ENCODE assay signal across 8 cellular contexts in the genomic region with DNA sequence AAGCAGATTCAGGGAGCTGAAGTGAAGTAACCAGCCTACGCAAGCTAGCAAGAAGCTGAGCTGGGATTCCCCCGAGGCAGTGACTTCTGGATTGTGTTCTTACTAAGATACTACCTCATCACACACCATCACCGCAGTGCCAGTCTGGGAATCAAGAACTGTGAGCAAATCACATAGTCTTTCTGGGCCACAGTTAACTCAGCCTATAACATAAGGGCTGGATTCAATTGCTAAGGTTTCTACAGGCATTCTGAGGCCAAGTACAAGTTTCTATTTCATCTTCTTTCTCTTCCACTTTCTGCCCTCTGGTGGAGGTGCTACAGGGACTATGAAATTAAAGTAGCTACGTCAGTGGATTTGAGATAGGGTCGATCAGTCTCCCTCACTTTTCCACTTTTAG. TPM values are rescaled to one million over a fixed set of nuclear protein-coding genes. Genes with fewer than 3 reads are reported as not detected.
A peak's percentile ranks its signal among the peaks of the same experiment; 100 is the strongest.
DNase-seq lines count a peak whose midpoint lies in the region; ATAC-seq and TF ChIP-seq lines count a peak whose summit lies in the region.

No MANE protein-coding gene starts in this region.

- H3K4me3 Mint-ChIP-seq in chondrocyte (ENCODE audit: unreplicated experiment), result no peak overlapping the region
- H3K4me3 Mint-ChIP-seq in immature natural killer cell, result peak overlapping the region in 1 of 5 donors; percentile 30

- H3K4me3 ChIP-seq in NB4 (ENCODE audit: low read depth, low read length) (no peak overlapping the region), psoas muscle (no peak overlapping the region)

- peaks cover 0 to 24% (median 6%) of the 10 kb centered on the region in 3 donors for H3K27me3 ChIP-seq in psoas muscle (ENCODE audit: insufficient read depth in 3 of 3, low read length in 2 of 3)

- peaks cover 26% of the 10 kb centered on the region for H3K4me1 Mint-ChIP-seq in chondrocyte (ENCODE audit: low read depth)
- peaks cover 25 to 29% of the 10 kb centered on the region in 2 donors for H3K4me1 Mint-ChIP-seq in immature natural killer cell

- no peak for ATAC-seq in psoas muscle

- TF ChIP-seq CTCF in NB4 (IDR thresholded peaks at IDR 0.05; ENCODE audit: low read depth, low read length), result peak; percentile 27
- peak; percentile 72 for TF ChIP-seq CTCF in chondrocyte (IDR thresholded peaks at IDR 0.05)
- TF ChIP-seq CTCF in psoas muscle (IDR thresholded peaks at IDR 0.05), result peak; percentile 14

- peaks cover 9% of the 10 kb centered on the region for H3K36me3 Mint-ChIP-seq in chondrocyte (ENCODE audit: low read depth)
- peaks cover 10 to 16% (median 12%) of the 10 kb centered on the region in 3 donors for H3K36me3 Mint-ChIP-seq in immature natural killer cell

- H3K27me3 Mint-ChIP-seq in chondrocyte (ENCODE audit: low read depth) (no peaks in the 10 kb centered on the region), immature natural killer cell (ENCODE audit: low read depth in 3 of 3) (peaks cover 0 to 2% (median 2%) of the 10 kb centered on the region in 3 donors)

- no peaks in the 10 kb centered on the region for H3K9me3 Mint-ChIP-seq in chondrocyte (ENCODE audit: low read depth)
- no peaks in the 10 kb centered on the region for H3K9me3 Mint-ChIP-seq in immature natural killer cell

- POLR2A ChIA-PET in HEK293T (lab: Yijun Ruan, JAX), result no interaction called here

- no peaks in the 10 kb centered on the region for H3K9me3 ChIP-seq in psoas muscle

- WGBS in psoas muscle, 3 donors, result 73 to 78% (median 75%) methylated on average over 5 of the region's 5 CpGs

- CTCF ChIA-PET in HEK293T (lab: Yijun Ruan, JAX), result interaction anchor here (0.5 to 1.0 kb wide), 3 partner anchors 41 to 248 kb away, joined by 3 to 7 read pairs (median 3); no protein-coding TSS in a partner anchor

- H3K27ac Mint-ChIP-seq in chondrocyte (ENCODE audit: unreplicated experiment) (no peak overlapping the region), immature natural killer cell (no peak overlapping the region)

- peaks cover 0 to 17% of the 10 kb centered on the region in 2 donors for H3K36me3 ChIP-seq in psoas muscle (ENCODE audit: insufficient read depth in 1 of 2, low read depth in 1 of 2)

- H3K27ac ChIP-seq in psoas muscle, result no peak overlapping the region

- peaks cover 15% of the 10 kb centered on the region for H3K4me1 ChIP-seq in psoas muscle

- intact Hi-C loops in psoas muscle (cut with DNase I), result loop anchor here (5.0 kb wide), 2 partner anchors 152 to 167 kb away; no protein-coding TSS in a partner anchor

- DNase-seq in activated effector memory CD4-positive, alpha-beta T cell treated with anti-CD3 and anti-CD28 coated beads, Interleukin-2, amount 50 U/mL, for 16 hours, result peak; percentile 81
- DNase-seq in activated effector memory CD4-positive, alpha-beta T cell treated with Interleukin-2 at 50 U/mL for 16 hours, result no peak
- DNase-seq in HEK293T (ENCODE audit: extremely low spot score) (peak; percentile 6), NB4 (ENCODE audit: low read depth) (peak; percentile 47), chondrocyte (ENCODE audit: low spot score) (no peak), psoas muscle (no peak), NCI-H748 (lab: John Stamatoyannopoulos, UW; ENCODE audit: unreplicated experiment) (no peak), immature natural killer cell (no peak)

- no peak for TF ChIP-seq POLR2A in NB4 (IDR thresholded peaks at IDR 0.05; ENCODE audit: extremely low read depth, insufficient read length)

TF ChIP-seq in HEK293T, 16 proteins besides CTCF, POLR2A, EP300 and RAD21:
- TF ChIP-seq PKNOX1 (IDR thresholded peaks at IDR 0.05), result no peak
- TF ChIP-seq BHLHE40 (IDR thresholded peaks at IDR 0.05; ENCODE audit: borderline replicate concordance), result no peak
- no peak for TF ChIP-seq SP1 (IDR thresholded peaks at IDR 0.05)
- no peak for TF ChIP-seq L3MBTL2 (conservative IDR thresholded peaks at IDR 0.05)
- no peak for TF ChIP-seq FOXM1 (IDR thresholded peaks at IDR 0.05; ENCODE audit: borderline replicate concordance)
- no peak for TF ChIP-seq SUZ12 (IDR thresholded peaks at IDR 0.05)
- TF ChIP-seq FOXA1 (IDR thresholded peaks at IDR 0.05), result no peak
- no peak for TF ChIP-seq NFRKB (IDR thresholded peaks at IDR 0.05)
- TF ChIP-seq HDGF (IDR thresholded peaks at IDR 0.05; ENCODE audit: borderline replicate concordance), result no peak
- no peak for TF ChIP-seq ZNF384 (IDR thresholded peaks at IDR 0.05)
- no peak for TF ChIP-seq LEF1 (IDR thresholded peaks at IDR 0.05; ENCODE audit: borderline replicate concordance)

RNA-seq across cellular contexts. Expression of gene CORIN, which starts 1.4 kb away (rescaled TPM):
- total RNA-seq in chondrocyte (1.9 to 4.4 TPM (median 2.1 TPM) in 3 replicates), psoas muscle (under 1 TPM in 3 of 4 donors, not detected in 1; 0.06 to 0.24 (median 0.09) TPM)
- polyA plus RNA-seq in psoas muscle (1 to 10 TPM in 1 of 3 donors, under 1 TPM in 2; 0.03 to 1.3 (median 0.35) TPM), immature natural killer cell (not detected)

Comparison
In these comparisons a context has a peak if more than half of its experiments do, and no peak if none do; other contexts are left out.
1. DNase-seq: peak in activated effector memory CD4-positive, alpha-beta T cell treated with anti-CD3 and anti-CD28 coated beads, Interleukin-2, amount 50 U/mL, for 16 hours (single experiment), HEK293T (single experiment) and NB4 (single experiment); none in activated effector memory CD4-positive, alpha-beta T cell treated with Interleukin-2 at 50 U/mL for 16 hours (single experiment), chondrocyte (single experiment), psoas muscle (0 of 2), NCI-H748 (single experiment) and immature natural killer cell (0 of 3).
2. CTCF ChIP-seq: peak in every context shown above with its lines; median percentile 72 in chondrocyte; 27 in NB4; 14 in psoas muscle.